ENCODE assay signal across 1 cellular context in genomic region chr2:11872247-11872947, GRCh38.
A peak's percentile ranks its signal among the peaks of the same experiment; 100 is the strongest.
TF ChIP-seq lines count a peak whose summit lies in the region.

No MANE protein-coding gene starts in this region.

TF ChIP-seq in K562, 482 proteins besides CTCF, POLR2A, EP300 and RAD21 (continued from another document and continues in another):
- TF ChIP-seq, protein P1, sequence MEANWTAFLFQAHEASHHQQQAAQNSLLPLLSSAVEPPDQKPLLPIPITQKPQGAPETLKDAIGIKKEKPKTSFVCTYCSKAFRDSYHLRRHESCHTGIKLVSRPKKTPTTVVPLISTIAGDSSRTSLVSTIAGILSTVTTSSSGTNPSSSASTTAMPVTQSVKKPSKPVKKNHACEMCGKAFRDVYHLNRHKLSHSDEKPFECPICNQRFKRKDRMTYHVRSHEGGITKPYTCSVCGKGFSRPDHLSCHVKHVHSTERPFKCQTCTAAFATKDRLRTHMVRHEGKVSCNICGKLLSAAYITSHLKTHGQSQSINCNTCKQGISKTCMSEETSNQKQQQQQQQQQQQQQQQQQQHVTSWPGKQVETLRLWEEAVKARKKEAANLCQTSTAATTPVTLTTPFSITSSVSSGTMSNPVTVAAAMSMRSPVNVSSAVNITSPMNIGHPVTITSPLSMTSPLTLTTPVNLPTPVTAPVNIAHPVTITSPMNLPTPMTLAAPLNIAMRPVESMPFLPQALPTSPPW (CRISPR knock-in tag; IDR thresholded peaks at IDR 0.05), result no peak
- TF ChIP-seq ZNF134 (CRISPR knock-in tag; conservative IDR thresholded peaks at IDR 0.05) (no peak), THRB (CRISPR knock-in tag; conservative IDR thresholded peaks at IDR 0.05) (no peak), SNAPC5 (CRISPR knock-in tag; IDR thresholded peaks at IDR 0.05) (no peak), MEF2A (IDR thresholded peaks at IDR 0.05; ENCODE audit: control insufficient read depth, low read depth, low read length) (no peak), GTF2E2 (tag; IDR thresholded peaks at IDR 0.05) (no peak), ZKSCAN1 (IDR thresholded peaks at IDR 0.05; ENCODE audit: low read depth, low read length) (no peak), L3MBTL2 (IDR thresholded peaks at IDR 0.05) (no peak), ZNF507 (tag; conservative IDR thresholded peaks at IDR 0.05) (no peak), NFXL1 (CRISPR knock-in tag; IDR thresholded peaks at IDR 0.05) (no peak), NCOR1 (IDR thresholded peaks at IDR 0.05) (peak; percentile 15; the same call in 1 of the 2 replicates), NFIC (IDR thresholded peaks at IDR 0.05) (peak; percentile 89), PBX2 (CRISPR knock-in tag; IDR thresholded peaks at IDR 0.05; ENCODE audit: low read depth) (no peak), PBX2 (tag; conservative IDR thresholded peaks at IDR 0.05; ENCODE audit: low read depth) (no peak), ARID4B (CRISPR knock-in tag; IDR thresholded peaks at IDR 0.05) (no peak), BDP1 (IDR thresholded peaks at IDR 0.05; ENCODE audit: insufficient read depth, insufficient read length) (no peak), TSC22D4 (tag; IDR thresholded peaks at IDR 0.05) (no peak), GTF2F1 (IDR thresholded peaks at IDR 0.05; ENCODE audit: low read depth, low read length) (no peak), SMARCA5 (IDR thresholded peaks at IDR 0.05) (no peak), BRF2 (IDR thresholded peaks at IDR 0.05; ENCODE audit: borderline replicate concordance, insufficient read depth, insufficient read length) (no peak), HINFP (tag; conservative IDR thresholded peaks at IDR 0.05; ENCODE audit: low read depth) (no peak), HNRNPLL (IDR thresholded peaks at IDR 0.05; ENCODE audit: low read depth, low read length, poor library complexity, severe bottlenecking) (no peak), GTF2A2 (tag; IDR thresholded peaks at IDR 0.05) (no peak), ZBTB40 (IDR thresholded peaks at IDR 0.05) (no peak), ZBTB40 (CRISPR knock-in tag; IDR thresholded peaks at IDR 0.05) (no peak), FOXA3 (CRISPR knock-in tag; conservative IDR thresholded peaks at IDR 0.05 in 1 of 2, IDR thresholded peaks at IDR 0.05 in 1 of 2) (peak in 1 of 2 experiments; percentile 29; a peak in 1 of 4 replicates), MCM5 (IDR thresholded peaks at IDR 0.05; ENCODE audit: low read depth) (no peak), SLC30A9 (CRISPR knock-in tag; IDR thresholded peaks at IDR 0.05) (no peak), PURB (CRISPR knock-in tag; IDR thresholded peaks at IDR 0.05; ENCODE audit: low read depth) (no peak), ZNF12 (CRISPR knock-in tag; IDR thresholded peaks at IDR 0.05) (no peak), ZFP36 (IDR thresholded peaks at IDR 0.05; ENCODE audit: low read depth, low read length, partially characterized antibody) (peak; percentile 77)
- TF ChIP-seq, protein P2, sequence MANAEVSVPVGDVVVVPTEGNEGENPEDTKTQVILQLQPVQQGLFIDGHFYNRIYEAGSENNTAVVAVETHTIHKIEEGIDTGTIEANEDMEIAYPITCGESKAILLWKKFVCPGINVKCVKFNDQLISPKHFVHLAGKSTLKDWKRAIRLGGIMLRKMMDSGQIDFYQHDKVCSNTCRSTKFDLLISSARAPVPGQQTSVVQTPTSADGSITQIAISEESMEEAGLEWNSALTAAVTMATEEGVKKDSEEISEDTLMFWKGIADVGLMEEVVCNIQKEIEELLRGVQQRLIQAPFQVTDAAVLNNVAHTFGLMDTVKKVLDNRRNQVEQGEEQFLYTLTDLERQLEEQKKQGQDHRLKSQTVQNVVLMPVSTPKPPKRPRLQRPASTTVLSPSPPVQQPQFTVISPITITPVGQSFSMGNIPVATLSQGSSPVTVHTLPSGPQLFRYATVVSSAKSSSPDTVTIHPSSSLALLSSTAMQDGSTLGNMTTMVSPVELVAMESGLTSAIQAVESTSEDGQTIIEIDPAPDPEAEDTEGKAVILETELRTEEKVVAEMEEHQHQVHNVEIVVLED (CRISPR knock-in tag; IDR thresholded peaks at IDR 0.05), result no peak
- TF ChIP-seq, protein P3, sequence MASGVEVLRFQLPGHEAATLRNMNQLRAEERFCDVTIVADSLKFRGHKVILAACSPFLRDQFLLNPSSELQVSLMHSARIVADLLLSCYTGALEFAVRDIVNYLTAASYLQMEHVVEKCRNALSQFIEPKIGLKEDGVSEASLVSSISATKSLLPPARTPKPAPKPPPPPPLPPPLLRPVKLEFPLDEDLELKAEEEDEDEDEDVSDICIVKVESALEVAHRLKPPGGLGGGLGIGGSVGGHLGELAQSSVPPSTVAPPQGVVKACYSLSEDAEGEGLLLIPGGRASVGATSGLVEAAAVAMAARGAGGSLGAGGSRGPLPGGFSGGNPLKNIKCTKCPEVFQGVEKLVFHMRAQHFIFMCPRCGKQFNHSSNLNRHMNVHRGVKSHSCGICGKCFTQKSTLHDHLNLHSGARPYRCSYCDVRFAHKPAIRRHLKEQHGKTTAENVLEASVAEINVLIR (CRISPR knock-in tag; IDR thresholded peaks at IDR 0.05), result no peak
